In the genomic region with DNA sequence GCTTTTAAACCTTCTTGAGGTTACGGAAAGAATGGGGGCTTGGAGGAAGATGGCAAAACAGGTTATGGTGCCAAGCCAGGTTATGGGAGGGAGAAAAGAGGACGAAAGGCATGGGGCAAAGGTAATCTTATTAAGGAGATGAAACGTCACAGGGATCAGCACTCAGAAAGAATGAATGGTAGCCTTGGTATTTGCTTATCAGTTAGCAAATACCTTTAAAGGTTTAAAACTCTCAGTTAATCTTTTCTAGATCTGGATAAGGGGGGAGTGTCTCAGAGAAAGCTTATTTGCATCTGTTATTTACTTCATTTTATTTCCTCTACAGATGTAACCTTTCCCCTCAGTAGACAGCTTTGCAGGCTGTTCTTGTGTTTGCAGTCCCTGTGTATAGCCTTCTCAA, we compare ENCODE assay signal across 32 cellular contexts. TPM values are rescaled to one million over a fixed set of nuclear protein-coding genes. Genes with fewer than 3 reads are reported as not detected.
A peak's percentile ranks its signal among the peaks of the same experiment; 100 is the strongest.
DNase-seq lines count a peak whose midpoint lies in the region; ATAC-seq and TF ChIP-seq lines count a peak whose summit lies in the region.
"Had no signal": no experiment of that assay in that cellular context is flagged by ENCODE, and none has a peak within 500 bp of the region (broad histone marks: within the 10 kb centered on the region; RNA-seq: fewer than 3 reads in every experiment).

No MANE protein-coding gene starts in this region.

- H3K9me3 Mint-ChIP-seq in endodermal cell (peaks cover 7% of the 10 kb centered on the region), neural progenitor cell (peaks cover 6% of the 10 kb centered on the region)
- H3K9me3 Mint-ChIP-seq: activated T-helper 1 cell treated with anti-CD3 and anti-CD28 coated beads, Interleukin-12 subunit alpha, Interleukin-12 subunit beta, Interleukin-2, Interleukin-4 antibody, amounts not matched to agents 30 ng/mL and 10 ng/mL and 1 ng/mL, durations not matched to agents 14 hours and 24 hours and 36 hours; HFFc6 had no signal

- no peaks in the 10 kb centered on the region for H3K79me2 ChIP-seq in neural progenitor cell (ENCODE audit: low read depth)

- peaks cover 3% of the 10 kb centered on the region for H3K36me3 Mint-ChIP-seq in endodermal cell (ENCODE audit: low read depth)
- no peaks in the 10 kb centered on the region for H3K36me3 Mint-ChIP-seq in neural progenitor cell
- H3K36me3 Mint-ChIP-seq: activated naive CD4-positive, alpha-beta T cell treated with anti-CD3 and anti-CD28 coated beads, Interleukin-2, amount 50 U/mL, for 72 hours; natural killer cell had no signal

- no peaks in the 10 kb centered on the region for H4K20me1 ChIP-seq in neural progenitor cell (ENCODE audit: low read depth)

- ATAC-seq in HG03439 (IDR thresholded peaks at IDR 0.05; ENCODE audit: unreplicated experiment): no peak
- ATAC-seq: activated naive CD4-positive, alpha-beta T cell treated with anti-CD3 and anti-CD28 coated beads, Interleukin-2, amount 50 U/mL, for 72 hours; GM12878; left cardiac atrium; natural killer cell; PC-3 had no signal

- H3K9ac ChIP-seq in endodermal cell (ENCODE audit: extremely low read depth, low read length, poor library complexity, severe bottlenecking): peak overlapping the region; percentile 52
- H3K9ac ChIP-seq in neural progenitor cell: no peak overlapping the region
- H3K9ac ChIP-seq: GM23248 had no signal

- peak overlapping the region; percentile 77 for H3K4me3 ChIP-seq in endodermal cell (ENCODE audit: low read length)
- H3K4me3 ChIP-seq in neural progenitor cell: no peak overlapping the region
- no peak overlapping the region for H3K4me3 ChIP-seq in urinary bladder (ENCODE audit: low read depth, low read length)
- H3K4me3 ChIP-seq: cardiac muscle cell, esophagus muscularis mucosa, GM12878, GM23248, spleen, vagina had no signal

- H3K4me2 ChIP-seq in neural progenitor cell: peak overlapping the region; percentile 12

- peak overlapping the region; percentile 91 for H3K27ac Mint-ChIP-seq in endodermal cell
- H3K27ac Mint-ChIP-seq in neural progenitor cell: no peak overlapping the region
- H3K27ac Mint-ChIP-seq: activated naive CD4-positive, alpha-beta T cell treated with anti-CD3 and anti-CD28 coated beads, Interleukin-2, amount 50 U/mL, for 72 hours; activated T-helper 1 cell treated with anti-CD3 and anti-CD28 coated beads, Interleukin-12 subunit alpha, Interleukin-12 subunit beta, Interleukin-2, Interleukin-4 antibody, amounts not matched to agents 30 ng/mL and 10 ng/mL and 1 ng/mL, durations not matched to agents 14 hours and 24 hours and 36 hours; HFFc6; natural killer cell had no signal

- no peak overlapping the region for H3K27ac ChIP-seq in endodermal cell (ENCODE audit: low read depth, low read length)
- no peak overlapping the region for H3K27ac ChIP-seq in neural progenitor cell
- H3K27ac ChIP-seq in urinary bladder (ENCODE audit: low read depth): peak overlapping the region; percentile 59
- H3K27ac ChIP-seq: 22Rv1, cardiac muscle cell, esophagus muscularis mucosa, GM23248, spleen, vagina had no signal

- H3K4me3 Mint-ChIP-seq in endodermal cell (peak overlapping the region; percentile 26), neural progenitor cell (no peak overlapping the region)
- H3K4me3 Mint-ChIP-seq: activated T-helper 1 cell treated with anti-CD3 and anti-CD28 coated beads, Interleukin-12 subunit alpha, Interleukin-12 subunit beta, Interleukin-2, Interleukin-4 antibody, amounts not matched to agents 30 ng/mL and 10 ng/mL and 1 ng/mL, durations not matched to agents 14 hours and 24 hours and 36 hours; HFFc6; natural killer cell had no signal

- WGBS in endodermal cell (ENCODE audit: insufficient coverage in 1 of 2, insufficient read length in 1 of 2), 2 experiments: 27 to 59% methylated on average over 3 of the region's 3 CpGs
- WGBS in urinary bladder: 34% methylated on average over 3 of the region's 3 CpGs

- no peaks in the 10 kb centered on the region for H3K36me3 ChIP-seq in endodermal cell (ENCODE audit: control insufficient read depth, insufficient read depth, low read length)
- no peaks in the 10 kb centered on the region for H3K36me3 ChIP-seq in neural progenitor cell
- H3K36me3 ChIP-seq in urinary bladder (ENCODE audit: insufficient read depth): no peaks in the 10 kb centered on the region
- H3K36me3 ChIP-seq: cardiac muscle cell, esophagus muscularis mucosa, spleen, vagina had no signal

- TF ChIP-seq CTCF in endodermal cell (conservative IDR thresholded peaks at IDR 0.05): no peak
- no peak for TF ChIP-seq CTCF in neural progenitor cell (IDR thresholded peaks at IDR 0.05)

- no peak overlapping the region for H2AFZ ChIP-seq in neural progenitor cell (replicated peaks)
- H2AFZ ChIP-seq: GM23248 had no signal

- H3K27me3 Mint-ChIP-seq in endodermal cell (ENCODE audit: insufficient read depth) (no peaks in the 10 kb centered on the region), neural progenitor cell (ENCODE audit: insufficient read depth, low read depth) (no peaks in the 10 kb centered on the region)

- H3K27me3 ChIP-seq in endodermal cell (ENCODE audit: control insufficient read depth, insufficient read depth, low read length, poor library complexity, severe bottlenecking) (no peaks in the 10 kb centered on the region), neural progenitor cell (no peaks in the 10 kb centered on the region)
- H3K27me3 ChIP-seq: cardiac muscle cell, esophagus muscularis mucosa, spleen, vagina had no signal

- H3K4me1 ChIP-seq in endodermal cell (ENCODE audit: control insufficient read depth, insufficient read depth, low read length) (peaks cover 15% of the 10 kb centered on the region), neural progenitor cell (peaks cover 8% of the 10 kb centered on the region), urinary bladder (ENCODE audit: insufficient read depth) (no peaks in the 10 kb centered on the region)
- H3K4me1 ChIP-seq: esophagus muscularis mucosa, spleen, vagina had no signal

- peaks cover 45% of the 10 kb centered on the region for H3K4me1 Mint-ChIP-seq in endodermal cell
- peaks cover 2% of the 10 kb centered on the region for H3K4me1 Mint-ChIP-seq in neural progenitor cell
- H3K4me1 Mint-ChIP-seq: natural killer cell had no signal

- peak; percentile 26 for DNase-seq in SIG-M5 treated with dmso at 0.1 percent for 504 hours (lab: John Stamatoyannopoulos, UW; ENCODE audit: unreplicated experiment)
- no peak for DNase-seq in SIG-M5 (lab: John Stamatoyannopoulos, UW)
- no peak for DNase-seq in endodermal cell
- DNase-seq in neural progenitor cell (ENCODE audit: low spot score): no peak
- DNase-seq in ecto neural progenitor cell (ENCODE audit: low spot score): no peak
- no peak for DNase-seq in islet precursor cell
- DNase-seq: anterior cingulate cortex; cortex of kidney; GM23248; HFFc6; left cardiac atrium; natural killer cell; NCI-H1048; NCI-H1694 treated with DMSO at 0.1 percent for 48 hours; NCI-H2171; NCI-H510A treated with DMSO at 0.1 percent for 48 hours; PC-3; retina; SHP77; spleen; stimulated activated CD4-positive, alpha-beta T cell treated with anti-CD3 and anti-CD28 coated beads, Interleukin-2, amount 100 ng/mL, for 48 hours; SW 1271; T-helper 9 cell had no signal

- no peaks in the 10 kb centered on the region for H3F3A ChIP-seq in neural progenitor cell (ENCODE audit: low read depth)

- peaks cover 7% of the 10 kb centered on the region for H3K9me3 ChIP-seq in endodermal cell (ENCODE audit: control insufficient read depth, low read length)
- H3K9me3 ChIP-seq in neural progenitor cell (ENCODE audit: low read depth): no peaks in the 10 kb centered on the region
- H3K9me3 ChIP-seq: esophagus muscularis mucosa, spleen, vagina had no signal

RNA-seq across cellular contexts. Expression of a gene that starts 55.5 kb away (rescaled TPM):
- total RNA-seq in endodermal cell: 10 to 100 TPM; 41.5 to 46.6 TPM
- 65.3 TPM for polyA plus RNA-seq in endodermal cell (2013, experiment 1 of 2)
- polyA plus RNA-seq in endodermal cell (2013, experiment 2 of 2): 61.7 TPM
- total RNA-seq in neural progenitor cell (ENCODE audit: low replicate concordance): 85.6 and 119 TPM in 2 replicates
- 28.2 TPM for total RNA-seq in urinary bladder
- 21.6 TPM for polyA plus RNA-seq in urinary bladder
